10 cellular contexts compared by ENCODE assay signal in the genomic region with DNA sequence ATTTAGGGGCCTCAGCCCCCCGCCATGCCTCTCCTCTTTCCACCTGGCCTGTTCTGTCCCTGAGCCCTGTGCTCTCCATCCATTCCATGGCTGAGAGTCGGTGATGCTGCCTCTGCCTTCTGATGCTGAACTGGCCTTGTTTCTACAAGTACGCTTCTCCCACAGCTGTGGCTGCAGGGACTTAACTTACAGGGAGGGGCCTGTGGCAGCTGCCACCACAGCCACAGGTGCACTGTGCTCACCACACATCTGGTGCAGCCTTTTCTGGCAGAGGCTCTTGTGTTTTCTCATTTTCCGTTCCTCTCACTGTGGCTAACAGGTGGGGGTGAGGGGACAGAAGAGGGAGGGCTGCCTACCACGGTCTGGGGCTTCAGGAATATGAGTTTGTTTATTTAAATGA. TPM values are rescaled to one million over a fixed set of nuclear protein-coding genes. Genes with fewer than 3 reads are reported as not detected.
DNase-seq lines count a peak whose midpoint lies in the region; ATAC-seq and TF ChIP-seq lines count a peak whose summit lies in the region.
"Had no signal": no experiment of that assay in that cellular context is flagged by ENCODE, and none has a peak within 500 bp of the region (broad histone marks: within the 10 kb centered on the region; RNA-seq: fewer than 3 reads in every experiment).

No MANE protein-coding gene starts in this region.

- H3K9me2 ChIP-seq in DOHH2 (replicated peaks; ENCODE audit: control insufficient read depth, low read length): no peaks in the 10 kb centered on the region

- H3K4me1 Mint-ChIP-seq in activated T-helper 1 cell treated with anti-CD3 and anti-CD28 coated beads, Interleukin-12 subunit alpha, Interleukin-12 subunit beta, Interleukin-2, Interleukin-4 antibody, amounts not matched to agents 30 ng/mL and 10 ng/mL and 1 ng/mL, durations not matched to agents 14 hours and 24 hours and 36 hours (ENCODE audit: low read depth): peaks cover 11% of the 10 kb centered on the region

- H3K4me3 ChIP-seq in DOHH2 (ENCODE audit: low read length) (no peak overlapping the region), ascending aorta (no peak overlapping the region), esophagus squamous epithelium (no peak overlapping the region)

- H3K4me2 ChIP-seq in DOHH2 (ENCODE audit: low read length): peak overlapping the region; percentile 62

- WGBS in esophagus squamous epithelium, 2 donors: 64 to 68% methylated on average over 5 of the region's 5 CpGs

- H3K27me3 Mint-ChIP-seq in activated T-helper 1 cell treated with anti-CD3 and anti-CD28 coated beads, Interleukin-12 subunit alpha, Interleukin-12 subunit beta, Interleukin-2, Interleukin-4 antibody, amounts not matched to agents 30 ng/mL and 10 ng/mL and 1 ng/mL, durations not matched to agents 14 hours and 24 hours and 36 hours (ENCODE audit: insufficient read depth): peaks cover 34% of the 10 kb centered on the region

- H3F3A ChIP-seq in DOHH2 (ENCODE audit: control insufficient read depth, insufficient read depth): no peaks in the 10 kb centered on the region

- H3K27me3 ChIP-seq in DOHH2 (ENCODE audit: control insufficient read depth, low read length): peaks cover 10% of the 10 kb centered on the region; the same call in 1 of the 2 replicates
- no peaks in the 10 kb centered on the region for H3K27me3 ChIP-seq in ascending aorta
- peaks cover 0 to 27% (median 0%) of the 10 kb centered on the region in 4 donors for H3K27me3 ChIP-seq in esophagus squamous epithelium
- H3K27me3 ChIP-seq: pancreas had no signal

- H3K4me1 ChIP-seq in DOHH2 (ENCODE audit: control insufficient read depth, low read length) (peaks cover 19% of the 10 kb centered on the region), ascending aorta (no peaks in the 10 kb centered on the region), esophagus squamous epithelium (peaks cover 13 to 50% (median 16%) of the 10 kb centered on the region in 3 donors)

- no peaks in the 10 kb centered on the region for H3K36me3 Mint-ChIP-seq in activated T-helper 1 cell treated with anti-CD3 and anti-CD28 coated beads, Interleukin-12 subunit alpha, Interleukin-12 subunit beta, Interleukin-2, Interleukin-4 antibody, amounts not matched to agents 30 ng/mL and 10 ng/mL and 1 ng/mL, durations not matched to agents 14 hours and 24 hours and 36 hours (ENCODE audit: low read depth)

- TF ChIP-seq CTCF in DOHH2 (IDR thresholded peaks at IDR 0.05; ENCODE audit: low read depth, low read length, poor library complexity, severe bottlenecking): no peak
- TF ChIP-seq CTCF in ascending aorta (IDR thresholded peaks at IDR 0.05): no peak
- no peak for TF ChIP-seq CTCF in esophagus squamous epithelium (IDR thresholded peaks at IDR 0.05)

- DNase-seq in activated T-helper 1 cell treated with anti-CD3 and anti-CD28 coated beads, Interleukin-12 subunit alpha, Interleukin-12 subunit beta, Interleukin-2, Interleukin-4 antibody, amounts not matched to agents 30 ng/mL and 10 ng/mL and 1 ng/mL, durations not matched to agents 14 hours and 24 hours and 36 hours (ENCODE audit: low spot score): no peak
- DNase-seq in NCI-H2029 treated with DMSO at 0.1 percent for 48 hours (lab: John Stamatoyannopoulos, UW): no peak
- DNase-seq in GDM1 (lab: John Stamatoyannopoulos, UW): no peak
- DNase-seq in ascending aorta (ENCODE audit: low spot score in 2 of 2): no peak
- no peak for DNase-seq in esophagus squamous epithelium (lab: John Stamatoyannopoulos, UW)
- DNase-seq: pancreas had no signal

- H3K27ac ChIP-seq in DOHH2 (ENCODE audit: low read depth, low read length) (no peak overlapping the region), ascending aorta (no peak overlapping the region), esophagus squamous epithelium (no peak overlapping the region)
- H3K27ac ChIP-seq: pancreas, SK-N-MC had no signal

- intact Hi-C loops in activated T-helper 1 cell treated with anti-CD3 and anti-CD28 coated beads, Interleukin-12 subunit alpha, Interleukin-12 subunit beta, Interleukin-2, Interleukin-4 antibody, amounts not matched to agents 30 ng/mL and 10 ng/mL and 1 ng/mL, durations not matched to agents 14 hours and 24 hours and 36 hours (cut with micrococcal nuclease): no loop called here
- intact Hi-C loops in ascending aorta (cut with DNase I) (no loop called here), esophagus squamous epithelium (cut with DNase I) (no loop called here)

- H4K20me1 ChIP-seq in DOHH2 (ENCODE audit: control insufficient read depth, insufficient read depth, low read depth, low read length): no peaks in the 10 kb centered on the region

- H3K36me3 ChIP-seq in DOHH2 (ENCODE audit: control insufficient read depth, low read length) (no peaks in the 10 kb centered on the region), ascending aorta (no peaks in the 10 kb centered on the region), esophagus squamous epithelium (no peaks in the 10 kb centered on the region)
- H3K36me3 ChIP-seq: pancreas had no signal

- no peak for TF ChIP-seq POLR2A in esophagus squamous epithelium (IDR thresholded peaks at IDR 0.05)

- H3K27ac Mint-ChIP-seq in activated T-helper 1 cell treated with anti-CD3 and anti-CD28 coated beads, Interleukin-12 subunit alpha, Interleukin-12 subunit beta, Interleukin-2, Interleukin-4 antibody, amounts not matched to agents 30 ng/mL and 10 ng/mL and 1 ng/mL, durations not matched to agents 14 hours and 24 hours and 36 hours: no peak overlapping the region

- no peaks in the 10 kb centered on the region for H3K9me3 ChIP-seq in DOHH2 (ENCODE audit: control insufficient read depth, insufficient read depth, low read length)
- H3K9me3 ChIP-seq in ascending aorta: no peaks in the 10 kb centered on the region
- H3K9me3 ChIP-seq in esophagus squamous epithelium: no peaks in the 10 kb centered on the region
- H3K9me3 ChIP-seq: pancreas had no signal

- peak; percentile 89 for ATAC-seq in GM19395 (IDR thresholded peaks at IDR 0.05; ENCODE audit: unreplicated experiment)
- ATAC-seq in HG03108 (IDR thresholded peaks at IDR 0.05; ENCODE audit: unreplicated experiment): peak; percentile 95

- H3K79me2 ChIP-seq in DOHH2 (ENCODE audit: control insufficient read depth, low read length): no peaks in the 10 kb centered on the region

- H3K9me3 Mint-ChIP-seq in activated T-helper 1 cell treated with anti-CD3 and anti-CD28 coated beads, Interleukin-12 subunit alpha, Interleukin-12 subunit beta, Interleukin-2, Interleukin-4 antibody, amounts not matched to agents 30 ng/mL and 10 ng/mL and 1 ng/mL, durations not matched to agents 14 hours and 24 hours and 36 hours: no peaks in the 10 kb centered on the region

- peak overlapping the region; percentile 55 for H3K4me3 Mint-ChIP-seq in activated T-helper 1 cell treated with anti-CD3 and anti-CD28 coated beads, Interleukin-12 subunit alpha, Interleukin-12 subunit beta, Interleukin-2, Interleukin-4 antibody, amounts not matched to agents 30 ng/mL and 10 ng/mL and 1 ng/mL, durations not matched to agents 14 hours and 24 hours and 36 hours

RNA-seq across cellular contexts. Expression of gene FMO1, which starts 4.2 kb away (rescaled TPM):
- not detected in 2 replicates for total RNA-seq in activated T-helper 1 cell treated with anti-CD3 and anti-CD28 coated beads, Interleukin-12 subunit alpha, Interleukin-12 subunit beta, Interleukin-2, Interleukin-4 antibody, amounts not matched to agents 30 ng/mL and 10 ng/mL and 1 ng/mL, durations not matched to agents 14 hours and 24 hours and 36 hours
- total RNA-seq in ascending aorta (not detected), esophagus squamous epithelium (1 to 10 TPM in 3 of 4 donors, under 1 TPM in 1; 0.18 to 7.2 (median 2.0) TPM)
